ENCODE assay signal across 8 cellular contexts in genomic region chr15:73632670-73633058, GRCh38. TPM values are rescaled to one million over a fixed set of nuclear protein-coding genes. Genes with fewer than 3 reads are reported as not detected.
DNase-seq lines count a peak whose midpoint lies in the region; ATAC-seq and TF ChIP-seq lines count a peak whose summit lies in the region.

No MANE protein-coding gene starts in this region.

- H3K4me3 ChIP-seq in A673 (ENCODE audit: low read depth, low read length, poor library complexity, severe bottlenecking) (peak overlapping the region; percentile 75), RWPE2 (ENCODE audit: severe bottlenecking) (peak overlapping the region; percentile 79), ectodermal cell (ENCODE audit: insufficient read depth, low read depth, low read length) (peak overlapping the region; percentile 88)

- peaks cover 48% of the 10 kb centered on the region for H3K4me1 ChIP-seq in A673 (ENCODE audit: insufficient read depth, low read length, poor library complexity, severe bottlenecking)
- H3K4me1 ChIP-seq in RWPE2 (ENCODE audit: insufficient read depth, poor library complexity, severe bottlenecking), result peaks cover 63% of the 10 kb centered on the region
- peaks cover 20% of the 10 kb centered on the region for H3K4me1 ChIP-seq in ectodermal cell (ENCODE audit: control insufficient read depth, insufficient read depth, low read length)

- no peak for DNase-seq in A673 (ENCODE audit: low spot score)
- DNase-seq in RWPE2 (ENCODE audit: low spot score), result peak; percentile 78
- DNase-seq in naive B cell, result no peak
- no peak for DNase-seq in LoVo (ENCODE audit: low spot score)
- no peak for DNase-seq in GM13976 (ENCODE audit: low spot score)

- peaks cover 37 to 56% (median 51%) of the 10 kb centered on the region in 3 donors for H3K4me1 Mint-ChIP-seq in naive B cell

- peak overlapping the region; percentile 77 to 97 (median 92) for H3K4me3 Mint-ChIP-seq in naive B cell

- H3K9me3 ChIP-seq in A673 (ENCODE audit: low read depth, low read length, poor library complexity, severe bottlenecking), result no peaks in the 10 kb centered on the region
- no peaks in the 10 kb centered on the region for H3K9me3 ChIP-seq in RWPE2 (ENCODE audit: severe bottlenecking)
- H3K9me3 ChIP-seq in ectodermal cell (ENCODE audit: control insufficient read depth, low read length), result no peaks in the 10 kb centered on the region

- 0% methylated on average over 40 of the region's 40 CpGs for WGBS in ectodermal cell, 2 experiments

- intact Hi-C loops in A673 (cut with micrococcal nuclease; ENCODE audit: unreplicated experiment), result loop anchor here (5.0 kb wide), 1 partner anchor 325 kb away; no protein-coding TSS in a partner anchor

- H3K36me3 ChIP-seq in A673 (ENCODE audit: insufficient read depth, low read length, poor library complexity, severe bottlenecking) (no peaks in the 10 kb centered on the region), RWPE2 (ENCODE audit: low read depth) (no peaks in the 10 kb centered on the region), ectodermal cell (ENCODE audit: control insufficient read depth, insufficient read depth, low read length) (no peaks in the 10 kb centered on the region)

- POLR2A ChIA-PET in A673 (lab: Charles Lee; ENCODE audit: low non-redundant PET), result no interaction called here

- CTCF ChIA-PET in A673 (lab: Charles Lee), result interaction anchor here (1.1 kb wide), 1 partner anchor 67 kb away, joined by 3 read pairs; no protein-coding TSS in a partner anchor

- peak overlapping the region in 5 of 6 donors; percentile 29 to 88 (median 61) for H3K27ac Mint-ChIP-seq in naive B cell

- ATAC-seq in GM21723 (IDR thresholded peaks at IDR 0.05; ENCODE audit: unreplicated experiment) (peak; percentile 6), RWPE2 (ENCODE audit: low read depth) (no peak), naive B cell (ENCODE audit: low read depth in 2 of 2) (no peak), HG03108 (IDR thresholded peaks at IDR 0.05; ENCODE audit: unreplicated experiment) (no peak)

- H3K27me3 ChIP-seq in A673 (replicated peaks; ENCODE audit: insufficient read depth, low read depth, low read length, poor library complexity) (no peaks in the 10 kb centered on the region), RWPE2 (ENCODE audit: insufficient read depth, poor library complexity, severe bottlenecking) (no peaks in the 10 kb centered on the region), ectodermal cell (ENCODE audit: control insufficient read depth, insufficient read depth, low read length, poor library complexity, severe bottlenecking) (peaks cover 3% of the 10 kb centered on the region)

- peaks cover 5 to 16% (median 12%) of the 10 kb centered on the region in 7 donors for H3K9me3 Mint-ChIP-seq in naive B cell

- H3K36me3 Mint-ChIP-seq in naive B cell, result no peaks in the 10 kb centered on the region

- in situ Hi-C loops in GM13976 (cut with MboI; ENCODE audit: low sequenced_read_pairs, unreplicated experiment), result loop anchor here (10.0 kb wide), 1 partner anchor 62 kb away; no protein-coding TSS in a partner anchor

- no peak for TF ChIP-seq CTCF in A673 (conservative IDR thresholded peaks at IDR 0.05; ENCODE audit: low read depth, low read length)
- TF ChIP-seq CTCF in RWPE2 (IDR thresholded peaks at IDR 0.05; ENCODE audit: poor library complexity, severe bottlenecking), result no peak
- TF ChIP-seq CTCF in GM13976 (IDR thresholded peaks at IDR 0.05; ENCODE audit: borderline replicate concordance, control extremely low read depth, extremely low read depth, insufficient read depth, missing control alignments), result no peak

- peaks cover 0 to 8% (median 0%) of the 10 kb centered on the region in 3 donors for H3K27me3 Mint-ChIP-seq in naive B cell

- H3K27ac ChIP-seq in A673 (ENCODE audit: low read depth, low read length, poor library complexity, severe bottlenecking) (peak overlapping the region; percentile 82), RWPE2 (ENCODE audit: poor library complexity, severe bottlenecking) (peak overlapping the region; percentile 97), ectodermal cell (ENCODE audit: insufficient read depth, low read depth, low read length, poor library complexity, severe bottlenecking) (peak overlapping the region; percentile 36)

- BruUV-seq in A673 (replicated peaks; lab: Mats Ljungman, UMichigan), result no TSS peak

RNA-seq across cellular contexts. Expression of gene NPTN, which starts 0.5 kb away (rescaled TPM):
- 96.1 and 101 TPM in 2 replicates for total RNA-seq in A673 (2021)
- 112 TPM for polyA plus RNA-seq in ectodermal cell (2013, experiment 1 of 4)
- 101 TPM for polyA plus RNA-seq in ectodermal cell (2013, experiment 2 of 4)
- 94.8 TPM for polyA plus RNA-seq in ectodermal cell (2013, experiment 3 of 4)
- polyA plus RNA-seq in ectodermal cell (2013, experiment 4 of 4), result 109 TPM
- 10 to 100 TPM; 20.4 to 40.5 (median 28.3) TPM for polyA plus RNA-seq in naive B cell (ENCODE audit: low read depth in 6 of 6)

RNA-seq across cellular contexts. Expression of gene CD276, which starts 51.5 kb away (rescaled TPM):
- 71.4 and 74.6 TPM in 2 replicates for total RNA-seq in A673 (2021)
- 237 TPM for polyA plus RNA-seq in ectodermal cell (2013, experiment 1 of 4)
- 264 TPM for polyA plus RNA-seq in ectodermal cell (2013, experiment 2 of 4)
- 160 TPM for polyA plus RNA-seq in ectodermal cell (2013, experiment 3 of 4)
- 189 TPM for polyA plus RNA-seq in ectodermal cell (2013, experiment 4 of 4)
- not detected for polyA plus RNA-seq in naive B cell (ENCODE audit: low read depth in 6 of 6)

Comparison
In these comparisons a context has a peak if more than half of its experiments do, and no peak if none do; other contexts are left out.
1. H3K27ac ChIP-seq: peak in every context shown above with its lines; median percentile 97 in RWPE2; 82 in A673; 36 in ectodermal cell.